ENCODE assay signal across 9 cellular contexts in genomic region chr3:127812151-127812550, GRCh38. TPM values are rescaled to one million over a fixed set of nuclear protein-coding genes. Genes with fewer than 3 reads are reported as not detected.
"Had no signal": no experiment of that assay in that cellular context is flagged by ENCODE, and none has a peak within 500 bp of the region (broad histone marks: within the 10 kb centered on the region; RNA-seq: fewer than 3 reads in every experiment).

No MANE protein-coding gene starts in this region.

- FAIRE-seq: H1, H54, HepG2 had no signal

- H3K27ac Mint-ChIP-seq: GM23338, HFFc6, IgD-negative memory B cell had no signal

- ATAC-seq: GM23338, HepG2 had no signal

- H2AFZ ChIP-seq: GM23338 had no signal

- H3K27ac ChIP-seq: HL-60 had no signal

- DNase-seq: H9, HCEC 1CT, HFFc6 had no signal

- H3K9me3 Mint-ChIP-seq: GM23338, HFFc6, IgD-negative memory B cell had no signal

- H3K4me3 ChIP-seq: GM23338 had no signal

- H3K4me3 Mint-ChIP-seq: GM23338, H9, HFFc6, IgD-negative memory B cell had no signal

- H3K4me2 ChIP-seq: GM23338 had no signal

- H3K4me1 Mint-ChIP-seq: GM23338, H9 had no signal

- H3K27me3 Mint-ChIP-seq: IgD-negative memory B cell had no signal

RNA-seq across cellular contexts. Expression of gene MGLL, which starts 10.2 kb away (rescaled TPM):
- total RNA-seq: HepG2 had no signal
- polyA plus RNA-seq: HepG2 had no signal
